8 cellular contexts compared by ENCODE assay signal in the genomic region with DNA sequence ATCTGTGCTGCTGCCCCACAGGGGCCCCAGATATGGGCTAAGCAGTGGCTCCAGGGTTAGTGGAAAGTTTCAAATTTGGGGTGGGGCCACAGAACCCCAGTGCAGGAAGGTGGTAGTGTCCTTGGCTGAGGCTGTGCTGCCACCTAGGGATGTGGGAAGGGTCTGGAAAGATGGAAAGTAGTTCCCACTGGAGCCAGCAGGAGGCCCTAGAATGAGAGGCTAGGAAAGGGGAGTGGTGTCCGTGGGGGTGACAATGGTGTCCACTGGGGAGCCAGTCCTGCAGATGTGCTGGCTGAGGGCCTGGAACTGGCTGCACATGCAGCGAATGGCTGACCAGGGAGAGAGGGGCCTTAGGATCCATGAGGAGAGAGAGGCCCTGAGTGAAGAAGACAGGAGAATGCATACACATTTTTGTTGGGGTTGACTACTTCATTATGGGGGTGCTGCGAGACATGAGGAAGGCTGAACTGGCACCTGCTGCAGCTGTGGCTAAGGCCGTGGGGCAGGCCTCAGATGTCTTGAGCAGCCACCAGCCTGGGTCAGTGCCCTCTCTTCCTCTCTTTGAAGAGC. TPM values are rescaled to one million over a fixed set of nuclear protein-coding genes. Genes with fewer than 3 reads are reported as not detected.
DNase-seq lines count a peak whose midpoint lies in the region; ATAC-seq, FAIRE-seq and TF ChIP-seq lines count a peak whose summit lies in the region.

No MANE protein-coding gene starts in this region.

- POLR2A ChIA-PET in A549 (lab: Yijun Ruan, JAX), result no interaction called here

- H3K27me3 Mint-ChIP-seq in osteocyte (ENCODE audit: unreplicated experiment), result peaks cover 14% of the 10 kb centered on the region

- no peaks in the 10 kb centered on the region for H3K36me3 Mint-ChIP-seq in osteocyte (ENCODE audit: unreplicated experiment)

- no peaks in the 10 kb centered on the region for H3F3A ChIP-seq in OCI-LY1 (ENCODE audit: insufficient read depth, low read length)

- no peaks in the 10 kb centered on the region for H3K79me2 ChIP-seq in OCI-LY1 (ENCODE audit: insufficient read depth, low read length)

- WGBS in A549 (ENCODE audit: missing lambda C conversion rate), result 55% methylated on average over 4 of the region's 4 CpGs

- no peak overlapping the region for H3K27ac Mint-ChIP-seq in osteocyte (ENCODE audit: unreplicated experiment)

- TF ChIP-seq CTCF in A549 (IDR thresholded peaks at IDR 0.05), result peak; percentile 51
- peak; percentile 38; the same call in 1 of the 2 replicates for TF ChIP-seq CTCF in OCI-LY1 (IDR thresholded peaks at IDR 0.05; ENCODE audit: low read length)
- TF ChIP-seq CTCF in epithelial cell of esophagus (IDR thresholded peaks at IDR 0.05; ENCODE audit: insufficient read depth, low read depth, low read length, missing control alignments), result peak; percentile 72
- peak; percentile 41 for TF ChIP-seq CTCF in osteocyte (IDR thresholded peaks at IDR 0.05)

- H3K9me3 ChIP-seq in A549 (no peaks in the 10 kb centered on the region), OCI-LY1 (ENCODE audit: low read length) (no peaks in the 10 kb centered on the region)

- no peak for TF ChIP-seq POLR2A in A549 (IDR thresholded peaks at IDR 0.05; ENCODE audit: low read length)

- no peak overlapping the region for H3K27ac ChIP-seq in A549
- H3K27ac ChIP-seq in OCI-LY1 (ENCODE audit: low read depth, low read length, poor library complexity, severe bottlenecking), result no peak overlapping the region

- no peak overlapping the region for H3K4me3 Mint-ChIP-seq in osteocyte (ENCODE audit: unreplicated experiment)

- H3K4me2 ChIP-seq in A549 (no peak overlapping the region), OCI-LY1 (ENCODE audit: low read length) (no peak overlapping the region)

- no peaks in the 10 kb centered on the region for H3K36me3 ChIP-seq in OCI-LY1 (ENCODE audit: insufficient read depth, low read length)

- no peaks in the 10 kb centered on the region for H3K9me3 Mint-ChIP-seq in osteocyte (ENCODE audit: unreplicated experiment)

- H3K4me1 ChIP-seq in A549, result no peaks in the 10 kb centered on the region
- H3K4me1 ChIP-seq in OCI-LY1 (ENCODE audit: insufficient read depth, low read length, severe bottlenecking), result no peaks in the 10 kb centered on the region

- no peak for TF ChIP-seq EP300 in A549 (IDR thresholded peaks at IDR 0.05)

- peak; percentile 48 to 65 for TF ChIP-seq RAD21 in A549 (conservative IDR thresholded peaks at IDR 0.05 in 1 of 2, IDR thresholded peaks at IDR 0.05 in 1 of 2)

- DNase-seq in A549 (ENCODE audit: low read depth in 1 of 2, low spot score in 1 of 2) (peak; percentile 25 to 56), ELF-1 (ENCODE audit: low read depth, low spot score) (peak; percentile 63), epithelial cell of esophagus (ENCODE audit: low read depth) (peak; percentile 51), osteocyte (ENCODE audit: extremely low spot score, unreplicated experiment) (no peak), NCI-H2029 (lab: John Stamatoyannopoulos, UW) (no peak)

- H3K27me3 ChIP-seq in OCI-LY1 (ENCODE audit: insufficient read depth, low read length), result no peaks in the 10 kb centered on the region

- no peak for FAIRE-seq in A549 (lab: Jason Lieb, UNC)

- no peaks in the 10 kb centered on the region for H4K20me1 ChIP-seq in OCI-LY1 (ENCODE audit: insufficient read depth, low read length)

- H3K4me3 ChIP-seq in A549 (no peak overlapping the region), OCI-LY1 (ENCODE audit: low read depth, low read length, poor library complexity, severe bottlenecking) (no peak overlapping the region), epithelial cell of esophagus (ENCODE audit: low read length) (no peak overlapping the region)

- no peak overlapping the region for H3K9ac ChIP-seq in OCI-LY1 (ENCODE audit: low read length)

- H2AFZ ChIP-seq in OCI-LY1 (ENCODE audit: low read length), result no peak overlapping the region

- CTCF ChIA-PET in A549 (lab: Yijun Ruan, JAX), result interaction anchor here (0.9 to 2.2 kb wide), 4 partner anchors 12 to 405 kb away, joined by 3 to 9 read pairs (median 4); no protein-coding TSS in a partner anchor

- H3K9me2 ChIP-seq in OCI-LY1 (ENCODE audit: low read depth, low read length), result no peaks in the 10 kb centered on the region

- no peaks in the 10 kb centered on the region for H3K4me1 Mint-ChIP-seq in osteocyte (ENCODE audit: unreplicated experiment)

- ATAC-seq in A549 (peak; percentile 94 to 97), GM18861 (IDR thresholded peaks at IDR 0.05; ENCODE audit: unreplicated experiment) (no peak), GM18520 (IDR thresholded peaks at IDR 0.05; ENCODE audit: unreplicated experiment) (no peak)

TF ChIP-seq in A549, 52 proteins besides CTCF, POLR2A, EP300 and RAD21:
- TF ChIP-seq SMC3 (IDR thresholded peaks at IDR 0.05), result peak; percentile 45; the same call in 2 of the 3 replicates
- no peak for TF ChIP-seq JUNB (IDR thresholded peaks at IDR 0.05)

RNA-seq across cellular contexts. Expression of a gene that starts 21.1 kb away (rescaled TPM):
- not detected in 2 replicates for polyA plus RNA-seq in A549 (2011; rRNA removed)
- not detected in 2 replicates for polyA plus RNA-seq in A549 (2012; cell fraction: cytosol; rRNA removed)
- not detected in 2 replicates for polyA plus RNA-seq in A549 (2012; cell fraction: nucleus; rRNA removed)
- not detected in 3 replicates for polyA plus RNA-seq in A549 (2017; fragmentation: RNase III; extraction: RNeasy Plus Mini Kit Qiagen cat#74134 plus additional on column Dnase treatment)
- not detected in 2 replicates for polyA minus RNA-seq in A549 (2011; rRNA and poly(A)+ RNA removed)
- total RNA-seq in osteocyte, result not detected in 2 replicates

RNA-seq across cellular contexts. Expression of a gene that starts 33.3 kb away (rescaled TPM):
- polyA plus RNA-seq in A549 (2011; rRNA removed) (115 and 122 TPM in 2 replicates), A549 (2017; fragmentation: RNase III; extraction: RNeasy Plus Mini Kit Qiagen cat#74134 plus additional on column Dnase treatment) (91.3 to 95.7 TPM (median 93.3 TPM) in 3 replicates)
- polyA plus RNA-seq in A549 (2012; cell fraction: cytosol; rRNA removed), result 72.9 and 79.3 TPM in 2 replicates
- 45.6 and 80.8 TPM in 2 replicates for polyA plus RNA-seq in A549 (2012; cell fraction: nucleus; rRNA removed)
- polyA minus RNA-seq in A549 (2011; rRNA and poly(A)+ RNA removed), result 81.0 and 82.7 TPM in 2 replicates
- 76.2 and 78.2 TPM in 2 replicates for total RNA-seq in osteocyte

Comparison
In these comparisons a context has a peak if more than half of its experiments do, and no peak if none do; other contexts are left out.
1. ATAC-seq: peak in A549 (2 of 2); none in GM18861 (single experiment) and GM18520 (single experiment).
2. DNase-seq: peak in A549 (2 of 2), ELF-1 (single experiment) and epithelial cell of esophagus (single experiment); none in osteocyte (single experiment) and NCI-H2029 (single experiment).
3. Peak in every context shown above with its lines, with median percentiles within 50 percentile points of each other: CTCF ChIP-seq.